Comparison of ENCODE assay signal across 1 cellular context in genomic region chr7:99740573-99741437, GRCh38.
TF ChIP-seq lines count a peak whose summit lies in the region.

No MANE protein-coding gene starts in this region.

TF ChIP-seq in HepG2, 621 proteins besides CTCF, POLR2A, EP300 and RAD21 (continued from another document):
- TF ChIP-seq TERF1 (CRISPR knock-in tag; IDR thresholded peaks at IDR 0.05): no peak
- no peak for TF ChIP-seq ESRRA (CRISPR knock-in tag; IDR thresholded peaks at IDR 0.05; ENCODE audit: low read depth)
